ENCODE assay signal across 24 cellular contexts in the genomic region with DNA sequence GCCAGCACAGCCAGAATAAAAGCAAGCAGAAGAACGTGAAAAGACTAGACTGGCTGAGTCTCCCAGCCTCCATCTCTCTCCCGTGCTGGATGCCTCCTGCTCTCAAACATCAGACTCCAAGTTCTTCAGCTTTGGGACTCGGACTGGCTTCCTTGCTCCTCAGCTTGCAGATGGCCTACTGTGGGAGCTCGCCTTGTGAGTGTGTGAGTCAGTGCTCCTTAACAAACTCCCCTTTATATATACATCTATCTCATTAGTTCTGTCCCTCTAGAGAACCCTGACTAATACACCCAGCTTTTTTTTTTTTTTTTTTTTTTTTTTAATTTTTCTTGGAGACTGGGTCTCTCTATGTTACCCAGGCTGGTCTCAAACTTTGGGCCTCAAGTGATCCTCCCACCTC. TPM values are rescaled to one million over a fixed set of nuclear protein-coding genes. Genes with fewer than 3 reads are reported as not detected.
DNase-seq lines count a peak whose midpoint lies in the region; ATAC-seq, FAIRE-seq and TF ChIP-seq lines count a peak whose summit lies in the region.
"Had no signal": no experiment of that assay in that cellular context is flagged by ENCODE, and none has a peak within 500 bp of the region (broad histone marks: within the 10 kb centered on the region; RNA-seq: fewer than 3 reads in every experiment).

No MANE protein-coding gene starts in this region.

- peak overlapping the region; percentile 61 for H3K27ac Mint-ChIP-seq in activated T-cell treated with anti-CD3 and anti-CD28 coated beads, Interleukin-2, amount 50 U/mL, for 24 hours
- H3K27ac Mint-ChIP-seq in brain (peak overlapping the region in 3 of 5 experiments; percentile 14 to 86 (median 24)), type B pancreatic cell (peak overlapping the region; percentile 39)
- no peak overlapping the region for H3K27ac Mint-ChIP-seq in activated T-helper 17 cell treated with anti-CD3 and anti-CD28 coated beads, Interleukin-2, amount 50 U/mL, for 72 hours
- H3K27ac Mint-ChIP-seq: activated CD4-positive, alpha-beta T cell treated with anti-CD3 and anti-CD28 coated beads, Interleukin-2, amount 10 ng/mL, durations not matched to agents 24 days and 14 days had no signal

- TF ChIP-seq CTCF in brain (conservative IDR thresholded peaks at IDR 0.05) (no peak), kidney (IDR thresholded peaks at IDR 0.05; ENCODE audit: borderline replicate concordance, extremely low read depth, insufficient read depth) (no peak), type B pancreatic cell (conservative IDR thresholded peaks at IDR 0.05) (no peak)

- no peak for ATAC-seq in activated T-helper 17 cell treated with anti-CD3 and anti-CD28 coated beads, Interleukin-2, amount 50 U/mL, for 72 hours (replicated peaks)
- ATAC-seq: mucosa of descending colon had no signal

- no peak overlapping the region for H3K9ac ChIP-seq in kidney (ENCODE audit: low read length in 2 of 2)
- H3K9ac ChIP-seq: parathyroid adenoma had no signal

- intact Hi-C loops in kidney (cut with DNase I) = no loop called here

- peaks cover 78% of the 10 kb centered on the region for H3K4me1 Mint-ChIP-seq in activated T-cell treated with anti-CD3 and anti-CD28 coated beads, Interleukin-2, amount 50 U/mL, for 24 hours (ENCODE audit: low read depth)
- H3K4me1 Mint-ChIP-seq in brain (peaks cover 53% of the 10 kb centered on the region), type B pancreatic cell (ENCODE audit: unreplicated experiment) (peaks cover 51% of the 10 kb centered on the region)
- peaks cover 3% of the 10 kb centered on the region for H3K4me1 Mint-ChIP-seq in activated T-helper 17 cell treated with anti-CD3 and anti-CD28 coated beads, Interleukin-2, amount 50 U/mL, for 72 hours

- no peak overlapping the region for H3K4me3 ChIP-seq in kidney (ENCODE audit: low read length in 2 of 2)
- H3K4me3 ChIP-seq: hepatocyte, mucosa of descending colon had no signal

- H3K36me3 Mint-ChIP-seq in activated T-cell treated with anti-CD3 and anti-CD28 coated beads, Interleukin-2, amount 50 U/mL, for 24 hours (ENCODE audit: low read depth) = peaks cover 16% of the 10 kb centered on the region
- peaks cover 3% of the 10 kb centered on the region for H3K36me3 Mint-ChIP-seq in brain
- peaks cover 2% of the 10 kb centered on the region for H3K36me3 Mint-ChIP-seq in type B pancreatic cell
- H3K36me3 Mint-ChIP-seq in activated T-helper 17 cell treated with anti-CD3 and anti-CD28 coated beads, Interleukin-2, amount 50 U/mL, for 72 hours (ENCODE audit: low read depth) = no peaks in the 10 kb centered on the region

- H3K9me3 Mint-ChIP-seq in activated T-cell treated with anti-CD3 and anti-CD28 coated beads, Interleukin-2, amount 50 U/mL, for 24 hours = no peaks in the 10 kb centered on the region
- H3K9me3 Mint-ChIP-seq in brain = peaks cover 0 to 1% (median 0%) of the 10 kb centered on the region in 5 experiments
- no peaks in the 10 kb centered on the region for H3K9me3 Mint-ChIP-seq in type B pancreatic cell
- no peaks in the 10 kb centered on the region for H3K9me3 Mint-ChIP-seq in activated T-helper 17 cell treated with anti-CD3 and anti-CD28 coated beads, Interleukin-2, amount 50 U/mL, for 72 hours
- H3K9me3 Mint-ChIP-seq: activated CD4-positive, alpha-beta T cell treated with anti-CD3 and anti-CD28 coated beads, Interleukin-2, amount 10 ng/mL, durations not matched to agents 24 days and 14 days; activated naive CD8-positive, alpha-beta T cell treated with anti-CD3 and anti-CD28 coated beads, Interleukin-2, amount 10 ng/mL, durations not matched to agents 7 days and 5 days had no signal

- no peak for DNase-seq in activated T-cell treated with anti-CD3 and anti-CD28 coated beads, Interleukin-2, amount 50 U/mL, for 24 hours
- DNase-seq in activated T-cell treated with anti-CD3 and anti-CD28 coated beads, Interleukin-2, amount 50 U/mL, for 1 hour = no peak
- DNase-seq in kidney = peak; percentile 9
- no peak for DNase-seq in type B pancreatic cell (ENCODE audit: extremely low spot score, unreplicated experiment)
- no peak for DNase-seq in activated CD8-positive, alpha-beta memory T cell treated with anti-CD3 and anti-CD28 coated beads, Interleukin-2, amount 50 U/mL, for 48 hours
- no peak for DNase-seq in occipital lobe (lab: John Stamatoyannopoulos, UW)
- DNase-seq: activated CD4-positive, alpha-beta T cell treated with anti-CD3 and anti-CD28 coated beads, Interleukin-2, amount 10 ng/mL, durations not matched to agents 24 days and 14 days; activated naive CD8-positive, alpha-beta T cell treated with anti-CD3 and anti-CD28 coated beads, Interleukin-2, amount 10 ng/mL, durations not matched to agents 7 days and 5 days; DMS79 treated with DMSO at 0.1 percent for 48 hours; erythroblast; MV-4-11; NCI-H2081; NCI-H526 treated with DMSO at 0.1 percent for 48 hours; stimulated activated CD4-positive, alpha-beta T cell treated with anti-CD3 and anti-CD28 coated beads, Interleukin-4, amount 100 ng/mL, for 24 hours; stimulated activated CD8-positive, alpha-beta memory T cell treated with anti-CD3 and anti-CD28 coated beads, Interleukin-4, amount 100 ng/mL, for 48 hours had no signal

- H3K27ac ChIP-seq in kidney (ENCODE audit: low read depth in 2 of 2, low read length in 2 of 2) = no peak overlapping the region
- H3K27ac ChIP-seq: 22Rv1, C4-2B, hepatocyte, parathyroid adenoma had no signal

- H3K4me1 ChIP-seq in kidney (ENCODE audit: control insufficient read depth in 1 of 2, insufficient read depth in 1 of 2, low read depth in 1 of 2, low read length in 2 of 2) = peaks cover 0 to 2% of the 10 kb centered on the region in 2 donors
- H3K4me1 ChIP-seq: parathyroid adenoma had no signal

- FAIRE-seq in kidney (lab: Jason Lieb, UNC) = no peak
- FAIRE-seq: colon, GM19239 had no signal

- H3K27me3 Mint-ChIP-seq in activated T-cell treated with anti-CD3 and anti-CD28 coated beads, Interleukin-2, amount 50 U/mL, for 24 hours = no peaks in the 10 kb centered on the region
- H3K27me3 Mint-ChIP-seq in brain = peaks cover 3% of the 10 kb centered on the region
- H3K27me3 Mint-ChIP-seq in type B pancreatic cell = no peaks in the 10 kb centered on the region
- H3K27me3 Mint-ChIP-seq in activated T-helper 17 cell treated with anti-CD3 and anti-CD28 coated beads, Interleukin-2, amount 50 U/mL, for 72 hours = no peaks in the 10 kb centered on the region
- H3K27me3 Mint-ChIP-seq: activated CD4-positive, alpha-beta T cell treated with anti-CD3 and anti-CD28 coated beads, Interleukin-2, amount 10 ng/mL, durations not matched to agents 24 days and 14 days; activated naive CD8-positive, alpha-beta T cell treated with anti-CD3 and anti-CD28 coated beads, Interleukin-2, amount 10 ng/mL, durations not matched to agents 7 days and 5 days had no signal

- H3K4me3 Mint-ChIP-seq in activated T-cell treated with anti-CD3 and anti-CD28 coated beads, Interleukin-2, amount 50 U/mL, for 24 hours = no peak overlapping the region
- H3K4me3 Mint-ChIP-seq in brain (no peak overlapping the region), type B pancreatic cell (no peak overlapping the region)
- H3K4me3 Mint-ChIP-seq in activated T-helper 17 cell treated with anti-CD3 and anti-CD28 coated beads, Interleukin-2, amount 50 U/mL, for 72 hours = no peak overlapping the region
- H3K4me3 Mint-ChIP-seq: activated CD4-positive, alpha-beta T cell treated with anti-CD3 and anti-CD28 coated beads, Interleukin-2, amount 10 ng/mL, durations not matched to agents 24 days and 14 days; activated naive CD8-positive, alpha-beta T cell treated with anti-CD3 and anti-CD28 coated beads, Interleukin-2, amount 10 ng/mL, durations not matched to agents 7 days and 5 days had no signal

- no peaks in the 10 kb centered on the region for H3K36me3 ChIP-seq in kidney (ENCODE audit: control insufficient read depth in 1 of 2, insufficient read depth in 2 of 2, low read length in 2 of 2)

- no peaks in the 10 kb centered on the region for H3K9me3 ChIP-seq in kidney (ENCODE audit: control insufficient read depth in 1 of 2, low read length in 2 of 2)
- H3K9me3 ChIP-seq: mucosa of descending colon had no signal

RNA-seq across cellular contexts. Expression of gene ACTN1, which starts 46.9 kb away (rescaled TPM):
- polyA plus RNA-seq in brain (ENCODE audit: insufficient read depth, low read depth, low replicate concordance) (84.2 TPM), kidney (ENCODE audit: insufficient read depth, low read depth, low replicate concordance) (20.1 TPM)
- total RNA-seq in kidney (184 TPM), type B pancreatic cell (ENCODE audit: low replicate concordance) (128 and 176 TPM in 2 replicates), occipital lobe (12.2 TPM)
- total RNA-seq in activated T-helper 17 cell treated with anti-CD3 and anti-CD28 coated beads, Interleukin-2, amount 50 U/mL, for 72 hours = 10 to 100 TPM; 38.3 to 54.1 TPM
